ENCODE assay signal across 1 cellular context in genomic region chr12:119802472-119802871, GRCh38.
TF ChIP-seq lines count a peak whose summit lies in the region.

No MANE protein-coding gene starts in this region.

TF ChIP-seq in SK-N-SH, 30 proteins besides CTCF, POLR2A, EP300 and RAD21 (continued from another document):
- no peak for TF ChIP-seq TAF1 (IDR thresholded peaks at IDR 0.05; ENCODE audit: borderline replicate concordance, low read depth, low read length)
- no peak for TF ChIP-seq FOXM1 (IDR thresholded peaks at IDR 0.05; ENCODE audit: low read depth)
- no peak for TF ChIP-seq TEAD4 (IDR thresholded peaks at IDR 0.05; ENCODE audit: borderline replicate concordance, insufficient read depth)
- no peak for TF ChIP-seq SIN3A (IDR thresholded peaks at IDR 0.05; ENCODE audit: borderline replicate concordance, low read depth, low read length)
- no peak for TF ChIP-seq PBX3 (IDR thresholded peaks at IDR 0.05)
- TF ChIP-seq FOSL2 (IDR thresholded peaks at IDR 0.05; ENCODE audit: borderline replicate concordance, low read depth), result no peak
TF ChIP-seq in SK-N-SH: peak in this region for 0.
